Comparison of ENCODE assay signal across 19 cellular contexts in the genomic region with DNA sequence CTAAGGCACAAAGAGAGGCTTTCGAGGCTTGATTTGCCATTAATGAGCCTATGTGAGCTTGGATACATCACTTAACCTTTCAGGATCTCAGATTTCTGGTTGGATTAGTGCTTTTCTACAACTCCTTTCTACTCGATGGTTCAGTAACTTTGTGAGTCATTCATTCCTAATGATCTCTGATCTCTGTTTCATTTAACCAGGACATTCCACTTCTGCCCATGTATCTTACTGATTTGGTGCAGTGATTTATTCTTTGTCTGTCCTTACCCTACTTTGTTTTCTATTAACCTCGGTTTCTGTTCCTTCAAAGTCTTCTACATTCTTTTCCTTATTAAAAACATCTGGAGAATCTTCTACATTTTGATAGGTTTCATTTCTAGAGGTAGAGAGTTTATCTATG.
"Had no signal": no experiment of that assay in that cellular context is flagged by ENCODE, and none has a peak within 500 bp of the region (broad histone marks: within the 10 kb centered on the region; RNA-seq: fewer than 3 reads in every experiment).

No MANE protein-coding gene starts in this region.

- H3K4me3 ChIP-seq: ascending aorta, dorsolateral prefrontal cortex, lung, ovary had no signal

- H3K36me3 Mint-ChIP-seq: T-cell had no signal

- ATAC-seq: activated naive CD8-positive, alpha-beta T cell treated with anti-CD3 and anti-CD28 coated beads, Interleukin-2, amount 50 U/mL, for 24 hours; esophagus mucosa; foreskin keratinocyte; left colon; T-cell had no signal

- H3K4me3 Mint-ChIP-seq: activated naive CD4-positive, alpha-beta T cell treated with anti-CD3 and anti-CD28 coated beads for 36 hours; activated naive CD8-positive, alpha-beta T cell treated with anti-CD3 and anti-CD28 coated beads, Interleukin-2, amount 50 U/mL, for 24 hours; endodermal cell; T-cell had no signal

- H3K27ac Mint-ChIP-seq: activated naive CD4-positive, alpha-beta T cell treated with anti-CD3 and anti-CD28 coated beads for 36 hours; activated naive CD8-positive, alpha-beta T cell treated with anti-CD3 and anti-CD28 coated beads, Interleukin-2, amount 50 U/mL, for 24 hours; activated T-helper 2 cell treated with anti-CD3 and anti-CD28 coated beads, Interferon-gamma antibody, Interleukin-2, Interleukin-4, amounts not matched to agents 10 μg/mL and 5 μg/mL and 100 μg/mL, durations not matched to agents 14 hours and 24 hours and 36 hours; endodermal cell; T-cell had no signal

- DNase-seq: activated CD4-positive, alpha-beta T cell treated with anti-CD3 and anti-CD28 coated beads for 1 hour; activated CD4-positive, alpha-beta T cell treated with anti-CD3 and anti-CD28 coated beads, Interleukin-2, amount 50 U/mL, for 4 hours; activated naive CD4-positive, alpha-beta T cell treated with anti-CD3 and anti-CD28 coated beads for 36 hours; activated naive CD8-positive, alpha-beta T cell treated with anti-CD3 and anti-CD28 coated beads, Interleukin-2, amount 50 U/mL, for 24 hours; activated T-cell treated with anti-CD3 and anti-CD28 coated beads for 4 hours; dorsolateral prefrontal cortex; endodermal cell; foreskin keratinocyte; head of caudate nucleus; left colon; ovary; stimulated activated CD4-positive, alpha-beta T cell treated with anti-CD3 and anti-CD28 coated beads, Interleukin-12 subunit alpha, Interleukin-12 subunit beta, amount 100 ng/mL, for 4 hours; stimulated activated CD4-positive, alpha-beta T cell treated with anti-CD3 and anti-CD28 coated beads, Interleukin-2, amount 100 ng/mL, for 24 hours; T-cell; T-helper 9 cell had no signal

- H3K9me3 Mint-ChIP-seq: activated naive CD4-positive, alpha-beta T cell treated with anti-CD3 and anti-CD28 coated beads for 36 hours; activated naive CD8-positive, alpha-beta T cell treated with anti-CD3 and anti-CD28 coated beads, Interleukin-2, amount 50 U/mL, for 24 hours; activated T-helper 2 cell treated with anti-CD3 and anti-CD28 coated beads, Interferon-gamma antibody, Interleukin-2, Interleukin-4, amounts not matched to agents 10 μg/mL and 5 μg/mL and 100 μg/mL, durations not matched to agents 14 hours and 24 hours and 36 hours; endodermal cell; T-cell had no signal

- H3K4me1 Mint-ChIP-seq: activated naive CD8-positive, alpha-beta T cell treated with anti-CD3 and anti-CD28 coated beads, Interleukin-2, amount 50 U/mL, for 24 hours; T-cell had no signal
